17 cellular contexts compared by ENCODE assay signal in genomic region chr7:112110651-112111050, GRCh38.
DNase-seq lines count a peak whose midpoint lies in the region; ATAC-seq and TF ChIP-seq lines count a peak whose summit lies in the region.
"Had no signal": no experiment of that assay in that cellular context is flagged by ENCODE, and none has a peak within 500 bp of the region (broad histone marks: within the 10 kb centered on the region; RNA-seq: fewer than 3 reads in every experiment).

No MANE protein-coding gene starts in this region.

- no peaks in the 10 kb centered on the region for H3K9me3 Mint-ChIP-seq in stimulated activated naive CD8-positive, alpha-beta T cell treated with anti-CD3 and anti-CD28 coated beads, Interleukin-15, amount 100 ng/mL, for 72 hours
- H3K9me3 Mint-ChIP-seq in activated T-helper 1 cell treated with anti-CD3 and anti-CD28 coated beads, Interleukin-12 subunit alpha, Interleukin-12 subunit beta, Interleukin-2, Interleukin-4 antibody, amounts not matched to agents 30 ng/mL and 10 ng/mL and 1 ng/mL, durations not matched to agents 14 hours and 24 hours and 36 hours: no peaks in the 10 kb centered on the region
- H3K9me3 Mint-ChIP-seq: CD8-positive, alpha-beta T cell; HFFc6 had no signal

- no peaks in the 10 kb centered on the region for H3K4me1 Mint-ChIP-seq in stimulated activated naive CD8-positive, alpha-beta T cell treated with anti-CD3 and anti-CD28 coated beads, Interleukin-15, amount 100 ng/mL, for 72 hours
- H3K4me1 Mint-ChIP-seq in activated T-helper 1 cell treated with anti-CD3 and anti-CD28 coated beads, Interleukin-12 subunit alpha, Interleukin-12 subunit beta, Interleukin-2, Interleukin-4 antibody, amounts not matched to agents 30 ng/mL and 10 ng/mL and 1 ng/mL, durations not matched to agents 14 hours and 24 hours and 36 hours (ENCODE audit: low read depth): no peaks in the 10 kb centered on the region
- H3K4me1 Mint-ChIP-seq: B cell had no signal

- TF ChIP-seq CTCF in dorsolateral prefrontal cortex (IDR thresholded peaks at IDR 0.05 in 54 of 56, conservative IDR thresholded peaks at IDR 0.05 in 2 of 56; ENCODE audit: low read depth in 1 of 56, partially characterized antibody in 56 of 56): no peak

- no peak overlapping the region for H3K4me3 ChIP-seq in dorsolateral prefrontal cortex
- H3K4me3 ChIP-seq: BLaER1 treated with 17β-estradiol and CSF1 and Interleukin-3, amounts not matched to agents 10 nM and 100 nM had no signal

- intact Hi-C loops in dorsolateral prefrontal cortex (cut with DNase I): no loop called here
- intact Hi-C loops in activated T-helper 1 cell treated with anti-CD3 and anti-CD28 coated beads, Interleukin-12 subunit alpha, Interleukin-12 subunit beta, Interleukin-2, Interleukin-4 antibody, amounts not matched to agents 30 ng/mL and 10 ng/mL and 1 ng/mL, durations not matched to agents 14 hours and 24 hours and 36 hours (cut with micrococcal nuclease): no loop called here

- peak overlapping the region in 55 of 59 donors; percentile 12 to 99 (median 94) for H3K27ac ChIP-seq in dorsolateral prefrontal cortex
- peak overlapping the region; percentile 60 for H3K27ac ChIP-seq in substantia nigra (ENCODE audit: low read depth, low read length, poor library complexity, severe bottlenecking)

- peak; percentile 26 for ATAC-seq in stimulated activated naive CD8-positive, alpha-beta T cell treated with anti-CD3 and anti-CD28 coated beads, Interleukin-15, amount 100 ng/mL, for 72 hours
- no peak for ATAC-seq in stimulated activated naive CD8-positive, alpha-beta T cell treated with anti-CD3 and anti-CD28 coated beads, Interleukin-15, Interleukin-2, amounts not matched to agents 100 U/mL and 50 U/mL, for 24 hours
- ATAC-seq: CD8-positive, alpha-beta T cell; HCT116 had no signal

- H3K27ac Mint-ChIP-seq in stimulated activated naive CD8-positive, alpha-beta T cell treated with anti-CD3 and anti-CD28 coated beads, Interleukin-15, amount 100 ng/mL, for 72 hours: no peak overlapping the region
- no peak overlapping the region for H3K27ac Mint-ChIP-seq in activated T-helper 1 cell treated with anti-CD3 and anti-CD28 coated beads, Interleukin-12 subunit alpha, Interleukin-12 subunit beta, Interleukin-2, Interleukin-4 antibody, amounts not matched to agents 30 ng/mL and 10 ng/mL and 1 ng/mL, durations not matched to agents 14 hours and 24 hours and 36 hours
- H3K27ac Mint-ChIP-seq: B cell; CD8-positive, alpha-beta T cell; HFFc6 had no signal

- H3K36me3 Mint-ChIP-seq in activated T-helper 1 cell treated with anti-CD3 and anti-CD28 coated beads, Interleukin-12 subunit alpha, Interleukin-12 subunit beta, Interleukin-2, Interleukin-4 antibody, amounts not matched to agents 30 ng/mL and 10 ng/mL and 1 ng/mL, durations not matched to agents 14 hours and 24 hours and 36 hours (ENCODE audit: low read depth): no peaks in the 10 kb centered on the region
- H3K36me3 Mint-ChIP-seq: CD8-positive, alpha-beta T cell had no signal

- H3K4me3 Mint-ChIP-seq in stimulated activated naive CD8-positive, alpha-beta T cell treated with anti-CD3 and anti-CD28 coated beads, Interleukin-15, amount 100 ng/mL, for 72 hours: no peak overlapping the region
- H3K4me3 Mint-ChIP-seq in activated T-helper 1 cell treated with anti-CD3 and anti-CD28 coated beads, Interleukin-12 subunit alpha, Interleukin-12 subunit beta, Interleukin-2, Interleukin-4 antibody, amounts not matched to agents 30 ng/mL and 10 ng/mL and 1 ng/mL, durations not matched to agents 14 hours and 24 hours and 36 hours: no peak overlapping the region
- H3K4me3 Mint-ChIP-seq: B cell; CD8-positive, alpha-beta T cell; HFFc6 had no signal

- no peak for DNase-seq in stimulated activated naive CD8-positive, alpha-beta T cell treated with anti-CD3 and anti-CD28 coated beads, Interleukin-15, amount 100 ng/mL, for 72 hours
- DNase-seq in stimulated activated naive CD8-positive, alpha-beta T cell treated with anti-CD3 and anti-CD28 coated beads, Interleukin-15, Interleukin-2, amounts not matched to agents 100 U/mL and 50 U/mL, for 24 hours: no peak
- DNase-seq in dorsolateral prefrontal cortex (no peak), substantia nigra (lab: John Stamatoyannopoulos, UW) (no peak), NCI-H69 (lab: John Stamatoyannopoulos, UW) (no peak)
- DNase-seq in activated T-helper 1 cell treated with anti-CD3 and anti-CD28 coated beads, Interleukin-12 subunit alpha, Interleukin-12 subunit beta, Interleukin-2, Interleukin-4 antibody, amounts not matched to agents 30 ng/mL and 10 ng/mL and 1 ng/mL, durations not matched to agents 14 hours and 24 hours and 36 hours (ENCODE audit: low spot score): no peak
- DNase-seq in activated CD4-positive, CD25-positive, alpha-beta regulatory T cell (lab: John Stamatoyannopoulos, UW): no peak
- DNase-seq: Calu3; CD8-positive, alpha-beta T cell; DMS79 treated with DMSO at 0.1 percent for 48 hours; GF-D8; GOT3; H7; HFFc6 had no signal

- peaks cover 5% of the 10 kb centered on the region for H3K27me3 Mint-ChIP-seq in stimulated activated naive CD8-positive, alpha-beta T cell treated with anti-CD3 and anti-CD28 coated beads, Interleukin-15, amount 100 ng/mL, for 72 hours
- peaks cover 5% of the 10 kb centered on the region for H3K27me3 Mint-ChIP-seq in activated T-helper 1 cell treated with anti-CD3 and anti-CD28 coated beads, Interleukin-12 subunit alpha, Interleukin-12 subunit beta, Interleukin-2, Interleukin-4 antibody, amounts not matched to agents 30 ng/mL and 10 ng/mL and 1 ng/mL, durations not matched to agents 14 hours and 24 hours and 36 hours (ENCODE audit: insufficient read depth)
- H3K27me3 Mint-ChIP-seq: B cell had no signal

- H3K27me3 ChIP-seq in dorsolateral prefrontal cortex: no peaks in the 10 kb centered on the region
- H3K27me3 ChIP-seq: BLaER1 treated with 17β-estradiol and CSF1 and Interleukin-3, amounts not matched to agents 10 nM and 100 nM had no signal
